1 cellular context compared by ENCODE assay signal in genomic region chr4:102826890-102827673, GRCh38.
TF ChIP-seq lines count a peak whose summit lies in the region.

UBE2D3 (minus strand) TSS chr4:102827551; CDS start chr4:102826508, 1,043 bp downstream.

TF ChIP-seq in A549, 52 proteins besides CTCF, POLR2A, EP300 and RAD21 (continued from another document):
- TF ChIP-seq REST (IDR thresholded peaks at IDR 0.05) (no peak), HOXB13 (CRISPR knock-in tag; IDR thresholded peaks at IDR 0.05; ENCODE audit: low read depth) (no peak), PHF8 (IDR thresholded peaks at IDR 0.05; ENCODE audit: borderline replicate concordance, low read depth) (peak; percentile 83), MAZ (IDR thresholded peaks at IDR 0.05; ENCODE audit: borderline replicate concordance, low read depth, low read length) (no peak), ATOH8 (CRISPR knock-in tag; IDR thresholded peaks at IDR 0.05; ENCODE audit: low read depth) (no peak), GATA3 (IDR thresholded peaks at IDR 0.05; ENCODE audit: borderline replicate concordance) (no peak), TFCP2L1 (CRISPR knock-in tag; IDR thresholded peaks at IDR 0.05) (0 out of 2 replicates have a peak, but pooled peaks have one; percentile 34), CHD4 (IDR thresholded peaks at IDR 0.05; ENCODE audit: borderline replicate concordance) (no peak), JUN (IDR thresholded peaks at IDR 0.05) (peak; percentile 75 to 85; a peak in 4 of 5 replicates), KDM1A (IDR thresholded peaks at IDR 0.05; ENCODE audit: low read depth) (no peak), BHLHE40 (IDR thresholded peaks at IDR 0.05; ENCODE audit: low read depth, low read length) (no peak), CBX2 (IDR thresholded peaks at IDR 0.05; ENCODE audit: borderline replicate concordance, low read depth) (no peak), CBX8 (IDR thresholded peaks at IDR 0.05) (no peak), HOXA7 (CRISPR knock-in tag; IDR thresholded peaks at IDR 0.05) (peak; percentile 68; the same call in 1 of the 2 replicates), MAFK (IDR thresholded peaks at IDR 0.05; ENCODE audit: partially characterized antibody) (no peak), HEYL (CRISPR knock-in tag; IDR thresholded peaks at IDR 0.05) (no peak), KDM5A (IDR thresholded peaks at IDR 0.05) (no peak), SREBF2 (IDR thresholded peaks at IDR 0.05) (no peak), ZSCAN20 (CRISPR knock-in tag; IDR thresholded peaks at IDR 0.05) (no peak), MAX (IDR thresholded peaks at IDR 0.05) (peak; percentile 92), ESRRA (IDR thresholded peaks at IDR 0.05; ENCODE audit: borderline replicate concordance, low read length) (no peak), EHMT2 (IDR thresholded peaks at IDR 0.05; ENCODE audit: low read depth) (no peak), MYC (IDR thresholded peaks at IDR 0.05; ENCODE audit: borderline replicate concordance, low read length) (peak; percentile 83; the same call in 1 of the 2 replicates), HDAC2 (IDR thresholded peaks at IDR 0.05) (no peak), FOSB (CRISPR knock-in tag; IDR thresholded peaks at IDR 0.05) (peak; percentile 67; the same call in 1 of the 2 replicates), RCOR1 (IDR thresholded peaks at IDR 0.05; ENCODE audit: low read depth, low read length) (no peak), BCL3 (IDR thresholded peaks at IDR 0.05) (0 out of 3 replicates have a peak, but pooled peaks have one; percentile 15), ZFP36 (IDR thresholded peaks at IDR 0.05; ENCODE audit: borderline replicate concordance, partially characterized antibody) (no peak), NR3C1 (IDR thresholded peaks at IDR 0.05) (no peak), EHF (CRISPR knock-in tag; IDR thresholded peaks at IDR 0.05) (no peak)
- TF ChIP-seq, protein P1, sequence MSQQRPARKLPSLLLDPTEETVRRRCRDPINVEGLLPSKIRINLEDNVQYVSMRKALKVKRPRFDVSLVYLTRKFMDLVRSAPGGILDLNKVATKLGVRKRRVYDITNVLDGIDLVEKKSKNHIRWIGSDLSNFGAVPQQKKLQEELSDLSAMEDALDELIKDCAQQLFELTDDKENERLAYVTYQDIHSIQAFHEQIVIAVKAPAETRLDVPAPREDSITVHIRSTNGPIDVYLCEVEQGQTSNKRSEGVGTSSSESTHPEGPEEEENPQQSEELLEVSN (IDR thresholded peaks at IDR 0.05; ENCODE audit: borderline replicate concordance, low read depth): no peak; the same call in 1 of the 2 replicates
- TF ChIP-seq, protein P2, sequence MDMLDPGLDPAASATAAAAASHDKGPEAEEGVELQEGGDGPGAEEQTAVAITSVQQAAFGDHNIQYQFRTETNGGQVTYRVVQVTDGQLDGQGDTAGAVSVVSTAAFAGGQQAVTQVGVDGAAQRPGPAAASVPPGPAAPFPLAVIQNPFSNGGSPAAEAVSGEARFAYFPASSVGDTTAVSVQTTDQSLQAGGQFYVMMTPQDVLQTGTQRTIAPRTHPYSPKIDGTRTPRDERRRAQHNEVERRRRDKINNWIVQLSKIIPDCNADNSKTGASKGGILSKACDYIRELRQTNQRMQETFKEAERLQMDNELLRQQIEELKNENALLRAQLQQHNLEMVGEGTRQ (IDR thresholded peaks at IDR 0.05): no peak
